In the genomic region with DNA sequence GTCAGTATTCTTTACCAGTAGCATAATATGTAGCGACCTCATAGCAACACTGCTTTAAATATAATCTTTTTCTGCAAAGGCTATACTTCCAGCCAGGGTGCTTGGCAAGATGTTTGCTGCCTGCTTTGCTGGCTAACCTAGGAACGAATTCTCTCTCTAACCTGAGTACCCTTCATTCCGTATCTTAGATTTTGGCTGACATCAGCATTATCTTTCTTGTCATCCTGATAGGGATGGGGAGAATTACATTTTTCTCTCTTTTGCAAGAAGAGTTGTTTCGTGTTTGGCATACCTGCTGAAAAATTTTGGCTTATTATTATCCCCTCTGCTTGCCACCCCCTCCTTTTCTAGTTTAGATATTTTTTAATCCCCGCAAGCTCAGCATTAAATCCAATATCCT, we compare ENCODE assay signal across 23 cellular contexts.
DNase-seq lines count a peak whose midpoint lies in the region; ATAC-seq, FAIRE-seq and TF ChIP-seq lines count a peak whose summit lies in the region.
"Had no signal": no experiment of that assay in that cellular context is flagged by ENCODE, and none has a peak within 500 bp of the region (broad histone marks: within the 10 kb centered on the region; RNA-seq: fewer than 3 reads in every experiment).

No MANE protein-coding gene starts in this region.

- H2BK120ac ChIP-seq in IMR-90 (ENCODE audit: low read depth, low read length) = no peak overlapping the region

- in situ Hi-C loops in IMR-90 (cut with MboI; ENCODE audit: low sequenced_read_pairs) = no loop called here
- in situ Hi-C loops in K562 (cut with MboI) = no loop called here

- no peak overlapping the region for H3K14ac ChIP-seq in IMR-90 (replicated peaks; ENCODE audit: low read depth, low read length)

- no peak overlapping the region for H3K4ac ChIP-seq in IMR-90 (ENCODE audit: low read depth, low read length)

- H2BK5ac ChIP-seq in IMR-90 (ENCODE audit: low read depth, low read length, poor library complexity, severe bottlenecking) = no peak overlapping the region

- H3K4me3 ChIP-seq in A549 (no peak overlapping the region), IMR-90 (ENCODE audit: insufficient read depth, low read depth, low read length) (no peak overlapping the region), OCI-LY3 (ENCODE audit: low read length) (no peak overlapping the region), K562 (no peak overlapping the region)
- H3K4me3 ChIP-seq: BLaER1 treated with 17β-estradiol and CSF1 and Interleukin-3, amounts not matched to agents 10 nM and 100 nM had no signal

- H3K4me3 Mint-ChIP-seq in stimulated activated effector memory CD8-positive, alpha-beta T cell treated with anti-CD3 and anti-CD28 coated beads, Interleukin-12 subunit alpha, Interleukin-12 subunit beta, amount 100 ng/mL, for 72 hours = no peak overlapping the region
- H3K4me3 Mint-ChIP-seq: B cell; CD4-positive, alpha-beta T cell; CD8-positive, alpha-beta T cell had no signal

- CTCF ChIA-PET in A549 (lab: Yijun Ruan, JAX) = interaction anchor here (0.5 to 0.6 kb wide), 2 partner anchors 15 to 1363 kb away, joined by 3 to 4 read pairs; no protein-coding TSS in a partner anchor
- CTCF ChIA-PET in IMR-90 (lab: Yijun Ruan, JAX) = no interaction called here
- CTCF ChIA-PET in K562 (lab: Yijun Ruan, JAX; ENCODE audit: low intra/inter-chr PET ratio) = no interaction called here

- H4K20me1 ChIP-seq in IMR-90 (ENCODE audit: insufficient read depth, low read length) = no peaks in the 10 kb centered on the region
- H4K20me1 ChIP-seq in OCI-LY3 (ENCODE audit: insufficient read depth, low read length) = no peaks in the 10 kb centered on the region
- H4K20me1 ChIP-seq in K562 (replicated peaks; ENCODE audit: control insufficient read depth, insufficient read depth, low read length) = 0 out of 2 replicates have a peak, but pooled peaks cover 3% of the 10 kb centered on the region
- H4K20me1 ChIP-seq: BLaER1 treated with 17β-estradiol and CSF1 and Interleukin-3, amounts not matched to agents 10 nM and 100 nM had no signal

- no peaks in the 10 kb centered on the region for H3K9me3 Mint-ChIP-seq in stimulated activated effector memory CD8-positive, alpha-beta T cell treated with anti-CD3 and anti-CD28 coated beads, Interleukin-12 subunit alpha, Interleukin-12 subunit beta, amount 100 ng/mL, for 72 hours
- H3K9me3 Mint-ChIP-seq: CD8-positive, alpha-beta T cell had no signal

- no peak overlapping the region for H3K9ac ChIP-seq in IMR-90 (ENCODE audit: low read depth, low read length)
- no peak overlapping the region for H3K9ac ChIP-seq in OCI-LY3 (ENCODE audit: low read length)
- H3K9ac ChIP-seq in K562 (ENCODE audit: insufficient read depth in 1 of 2, low read depth in 2 of 2, low read length in 2 of 2) = no peak overlapping the region
- H3K9ac ChIP-seq: BLaER1 treated with 17β-estradiol and CSF1 and Interleukin-3, amounts not matched to agents 10 nM and 100 nM had no signal

- no peak overlapping the region for H3K27ac ChIP-seq in A549
- H3K27ac ChIP-seq in IMR-90 (ENCODE audit: insufficient read depth, low read length) = no peak overlapping the region
- no peak overlapping the region for H3K27ac ChIP-seq in OCI-LY3 (ENCODE audit: low read length)
- H3K27ac ChIP-seq in K562 (ENCODE audit: extremely low read depth, low read depth, low read length) = no peak overlapping the region
- H3K27ac ChIP-seq: BLaER1 treated with 17β-estradiol and CSF1 and Interleukin-3, amounts not matched to agents 10 nM and 100 nM; C4-2B had no signal

- H3K79me2 ChIP-seq in OCI-LY3 (ENCODE audit: low read length) (no peaks in the 10 kb centered on the region), K562 (ENCODE audit: control insufficient read depth, insufficient read depth, low read length) (no peaks in the 10 kb centered on the region)

- no peak for FAIRE-seq in A549 (lab: Jason Lieb, UNC)
- FAIRE-seq in K562 (lab: Jason Lieb, UNC) = no peak
- FAIRE-seq: A204.1, D721Med, G401.6, GM19239 had no signal

- H3K79me1 ChIP-seq in IMR-90 (ENCODE audit: low read depth in 1 of 2, low read length in 2 of 2) = no peaks in the 10 kb centered on the region

- no TSS peak for BruUV-seq in IMR-90 (replicated peaks; lab: Mats Ljungman, UMichigan)
- BruUV-seq in K562 (replicated peaks; lab: Mats Ljungman, UMichigan) = no TSS peak

- no peaks in the 10 kb centered on the region for H3K4me1 Mint-ChIP-seq in stimulated activated effector memory CD8-positive, alpha-beta T cell treated with anti-CD3 and anti-CD28 coated beads, Interleukin-12 subunit alpha, Interleukin-12 subunit beta, amount 100 ng/mL, for 72 hours
- H3K4me1 Mint-ChIP-seq: B cell had no signal

- no peak for TF ChIP-seq CTCF in A549 (IDR thresholded peaks at IDR 0.05)
- no peak for TF ChIP-seq CTCF in IMR-90 (conservative IDR thresholded peaks at IDR 0.05; ENCODE audit: low read depth, low read length)
- TF ChIP-seq CTCF in OCI-LY3 (IDR thresholded peaks at IDR 0.05; ENCODE audit: low read depth, low read length) = no peak
- no peak for TF ChIP-seq CTCF in K562 (IDR thresholded peaks at IDR 0.05 in 2 of 3, conservative IDR thresholded peaks at IDR 0.05 in 1 of 3; ENCODE audit: insufficient read depth in 2 of 3, low read depth in 1 of 3, low read length in 3 of 3)

- H4K91ac ChIP-seq in IMR-90 (ENCODE audit: insufficient read depth, low read depth, low read length) = no peak overlapping the region

- H2BK20ac ChIP-seq in IMR-90 (ENCODE audit: low read depth, low read length) = no peak overlapping the region

- no peak overlapping the region for H4K5ac ChIP-seq in IMR-90 (ENCODE audit: low read depth, low read length)

- H3K4me1 ChIP-seq in A549 (no peaks in the 10 kb centered on the region), IMR-90 (ENCODE audit: control insufficient read depth, insufficient read depth, low read length) (no peaks in the 10 kb centered on the region), OCI-LY3 (ENCODE audit: low read length) (peaks cover 10% of the 10 kb centered on the region), K562 (replicated peaks in 1 of 2; ENCODE audit: control insufficient read depth in 2 of 2, insufficient read depth in 2 of 2, low read length in 2 of 2) (no peaks in the 10 kb centered on the region)
- H3K4me1 ChIP-seq: Caco-2 had no signal

- no peak overlapping the region for H3K18ac ChIP-seq in IMR-90 (ENCODE audit: low read depth, low read length)

- H3K36me3 ChIP-seq in IMR-90 (ENCODE audit: control insufficient read depth, insufficient read depth, low read length) = no peaks in the 10 kb centered on the region
- no peaks in the 10 kb centered on the region for H3K36me3 ChIP-seq in OCI-LY3 (replicated peaks; ENCODE audit: low read depth, low read length)
- no peaks in the 10 kb centered on the region for H3K36me3 ChIP-seq in K562 (ENCODE audit: control insufficient read depth, insufficient read depth, low read length)
- H3K36me3 ChIP-seq: BLaER1 treated with 17β-estradiol and CSF1 and Interleukin-3, amounts not matched to agents 10 nM and 100 nM had no signal

- no peaks in the 10 kb centered on the region for H3K9me1 ChIP-seq in IMR-90 (ENCODE audit: insufficient read depth, low read length)
- H3K9me1 ChIP-seq in K562 (ENCODE audit: control insufficient read depth, insufficient read depth, low read length) = no peaks in the 10 kb centered on the region

- intact Hi-C loops in IMR-90 (cut with micrococcal nuclease) = no loop called here
- intact Hi-C loops in K562 (cut with micrococcal nuclease) = no loop called here

- no peak overlapping the region for H2AK5ac ChIP-seq in IMR-90 (ENCODE audit: low read depth, low read length)

- H3K27me3 ChIP-seq in IMR-90 (ENCODE audit: control insufficient read depth, insufficient read depth, low read length) (peaks cover 47% of the 10 kb centered on the region), OCI-LY3 (ENCODE audit: low read depth, low read length) (peaks cover 36% of the 10 kb centered on the region), K562 (ENCODE audit: control insufficient read depth in 2 of 2, insufficient read depth in 2 of 2, low read length in 2 of 2) (peaks cover 3 to 4% of the 10 kb centered on the region in 2 experiments; a peak in 2 of 5 replicates)
- H3K27me3 ChIP-seq: BLaER1 treated with 17β-estradiol and CSF1 and Interleukin-3, amounts not matched to agents 10 nM and 100 nM had no signal

- H2AFZ ChIP-seq in IMR-90 (replicated peaks; ENCODE audit: low read length, poor library complexity) = no peak overlapping the region
- no peak overlapping the region for H2AFZ ChIP-seq in OCI-LY3 (ENCODE audit: low read depth, low read length)
- no peak overlapping the region for H2AFZ ChIP-seq in K562 (ENCODE audit: low read depth, low read length)

- no peak overlapping the region for H3K23ac ChIP-seq in IMR-90 (ENCODE audit: low read depth, low read length)

- no peak overlapping the region for H3K27ac Mint-ChIP-seq in stimulated activated effector memory CD8-positive, alpha-beta T cell treated with anti-CD3 and anti-CD28 coated beads, Interleukin-12 subunit alpha, Interleukin-12 subunit beta, amount 100 ng/mL, for 72 hours
- H3K27ac Mint-ChIP-seq: B cell; CD4-positive, alpha-beta T cell; CD8-positive, alpha-beta T cell had no signal

- no peak overlapping the region for H3K56ac ChIP-seq in IMR-90 (ENCODE audit: extremely low read depth, insufficient read depth, low read length)

- no peaks in the 10 kb centered on the region for H3K9me3 ChIP-seq in A549
- H3K9me3 ChIP-seq in IMR-90 (ENCODE audit: control insufficient read depth, insufficient read depth, low read length) = peaks cover 6% of the 10 kb centered on the region
- H3K9me3 ChIP-seq in OCI-LY3 (ENCODE audit: insufficient read depth, low read length) = no peaks in the 10 kb centered on the region
- H3K9me3 ChIP-seq in K562 (replicated peaks; ENCODE audit: control insufficient read depth, insufficient read depth, low read depth, low read length) = no peaks in the 10 kb centered on the region
- H3K9me3 ChIP-seq: Caco-2 had no signal

- no peak overlapping the region for H2AK9ac ChIP-seq in IMR-90 (replicated peaks; ENCODE audit: low read depth, low read length, poor library complexity)

- H4K8ac ChIP-seq in IMR-90 (ENCODE audit: low read depth in 2 of 2, low read length in 2 of 2) = no peak overlapping the region

- POLR2A ChIA-PET in A549 (lab: Yijun Ruan, JAX) (no interaction called here), IMR-90 (lab: Charles Lee; ENCODE audit: unreplicated experiment) (no interaction called here), K562 (lab: Yijun Ruan, JAX) (no interaction called here)

- TF ChIP-seq EP300 in A549 (IDR thresholded peaks at IDR 0.05) (no peak), K562 (IDR thresholded peaks at IDR 0.05; ENCODE audit: low read length) (no peak)

- DNase-seq in A549 (ENCODE audit: low read depth in 1 of 2, low spot score in 1 of 2) (no peak), IMR-90 (no peak), K562 (ENCODE audit: extremely low read depth in 1 of 4, low spot score in 3 of 4) (no peak), NCI-H1417 treated with DMSO at 0.1 percent for 48 hours (lab: John Stamatoyannopoulos, UW) (no peak), SW 1271 (lab: John Stamatoyannopoulos, UW) (no peak)
- DNase-seq in stimulated activated effector memory CD8-positive, alpha-beta T cell treated with anti-CD3 and anti-CD28 coated beads, Interleukin-12 subunit alpha, Interleukin-12 subunit beta, amount 100 ng/mL, for 72 hours (ENCODE audit: low spot score in 2 of 2) = no peak
- DNase-seq: 8988T; AML-193; Caco-2; Calu3; CD4-positive, alpha-beta T cell; CD8-positive, alpha-beta T cell; DMS79 treated with DMSO at 0.1 percent for 48 hours; GF-D8 had no signal

- TF ChIP-seq RAD21 in A549 (conservative IDR thresholded peaks at IDR 0.05 in 1 of 2, IDR thresholded peaks at IDR 0.05 in 1 of 2) = no peak
- no peak for TF ChIP-seq RAD21 in IMR-90 (IDR thresholded peaks at IDR 0.05; ENCODE audit: low read length)
- no peak for TF ChIP-seq RAD21 in K562 (CRISPR knock-in tag; conservative IDR thresholded peaks at IDR 0.05 in 1 of 2, IDR thresholded peaks at IDR 0.05 in 1 of 2)

- TF ChIP-seq POLR2A in A549 (IDR thresholded peaks at IDR 0.05; ENCODE audit: low read length) = no peak
- no peak for TF ChIP-seq POLR2A in IMR-90 (IDR thresholded peaks at IDR 0.05; ENCODE audit: low read depth, low read length)
- no peak for TF ChIP-seq POLR2A in K562 (conservative IDR thresholded peaks at IDR 0.05)

- no peaks in the 10 kb centered on the region for H3K36me3 Mint-ChIP-seq in stimulated activated effector memory CD8-positive, alpha-beta T cell treated with anti-CD3 and anti-CD28 coated beads, Interleukin-12 subunit alpha, Interleukin-12 subunit beta, amount 100 ng/mL, for 72 hours
- H3K36me3 Mint-ChIP-seq: CD8-positive, alpha-beta T cell had no signal

- ATAC-seq in A549 (no peak), IMR-90 (ENCODE audit: low read depth) (no peak), K562 (no peak), GM21717 (IDR thresholded peaks at IDR 0.05; ENCODE audit: unreplicated experiment) (no peak)
- ATAC-seq in stimulated activated effector memory CD8-positive, alpha-beta T cell treated with anti-CD3 and anti-CD28 coated beads, Interleukin-12 subunit alpha, Interleukin-12 subunit beta, amount 100 ng/mL, for 72 hours = no peak
- ATAC-seq: CD8-positive, alpha-beta T cell had no signal

- H2BK15ac ChIP-seq in IMR-90 (ENCODE audit: low read depth, low read length) = no peak overlapping the region

- WGBS in A549 (ENCODE audit: missing lambda C conversion rate) = 26% methylated on average over 5 of the region's 5 CpGs
- no CpG with 5 or more reads among the region's 5 CpGs for WGBS in IMR-90 (ENCODE audit: extremely low coverage in 2 of 2, insufficient read length in 1 of 2), 2 experiments
- WGBS in K562 (ENCODE audit: insufficient coverage, low coverage, missing lambda C conversion rate) = under 1% methylated on average over 5 of the region's 5 CpGs

- H3K4me2 ChIP-seq in A549 (no peak overlapping the region), IMR-90 (ENCODE audit: low read depth, low read length) (no peak overlapping the region), OCI-LY3 (ENCODE audit: low read length) (peak overlapping the region; percentile 30; the same call in 1 of the 2 replicates), K562 (ENCODE audit: insufficient read depth, low read length) (no peak overlapping the region)

- dilution Hi-C loops in IMR-90 (cut with HindIII; ENCODE audit: low sequenced_read_pairs, unreplicated experiment) = no loop called here

Comparison
In these comparisons a context has a peak if more than half of its experiments do, and no peak if none do; other contexts are left out.
1. Of the 35 proteins assayed by ChIP-seq in both K562 and A549: peak only in K562: none; only in A549: none; in both: MAFK; in neither: 34.